ENCODE assay signal across 21 cellular contexts in genomic region chrX:44088755-44089154, GRCh38.
A peak's percentile ranks its signal among the peaks of the same experiment; 100 is the strongest.
DNase-seq lines count a peak whose midpoint lies in the region; ATAC-seq and TF ChIP-seq lines count a peak whose summit lies in the region.
"Had no signal": no experiment of that assay in that cellular context is flagged by ENCODE, and none has a peak within 500 bp of the region (broad histone marks: within the 10 kb centered on the region; RNA-seq: fewer than 3 reads in every experiment).

No MANE protein-coding gene starts in this region.

- no peak overlapping the region for H3K27ac Mint-ChIP-seq in activated CD4-positive, alpha-beta memory T cell treated with anti-CD3 and anti-CD28 coated beads for 36 hours
- H3K27ac Mint-ChIP-seq: B cell; CD8-positive, alpha-beta T cell; HFFc6 had no signal

- H3K9me3 Mint-ChIP-seq in activated CD4-positive, alpha-beta memory T cell treated with anti-CD3 and anti-CD28 coated beads for 36 hours: no peaks in the 10 kb centered on the region
- H3K9me3 Mint-ChIP-seq: CD8-positive, alpha-beta T cell; HFFc6 had no signal

- H3K27me3 ChIP-seq in GM23248 (replicated peaks; ENCODE audit: insufficient read depth): no peaks in the 10 kb centered on the region
- no peaks in the 10 kb centered on the region for H3K27me3 ChIP-seq in spleen (replicated peaks in 1 of 7)
- H3K27me3 ChIP-seq: BLaER1 treated with 17β-estradiol and CSF1 and Interleukin-3, amounts not matched to agents 10 nM and 100 nM had no signal

- in situ Hi-C loops in GM23248 (cut with MboI): no loop called here

- H3K4me2 ChIP-seq in GM23248 (ENCODE audit: unreplicated experiment): no peak overlapping the region
- H3K4me2 ChIP-seq: BLaER1 treated with 17β-estradiol and CSF1 and Interleukin-3, amounts not matched to agents 10 nM and 100 nM had no signal

- H3K9me2 ChIP-seq in GM23248 (ENCODE audit: insufficient read depth): no peaks in the 10 kb centered on the region

- H4K20me1 ChIP-seq in GM23248 (ENCODE audit: insufficient read depth): no peaks in the 10 kb centered on the region
- H4K20me1 ChIP-seq: BLaER1 treated with 17β-estradiol and CSF1 and Interleukin-3, amounts not matched to agents 10 nM and 100 nM had no signal

- no peaks in the 10 kb centered on the region for H3K36me3 ChIP-seq in GM23248 (ENCODE audit: low read depth)
- H3K36me3 ChIP-seq in spleen: no peaks in the 10 kb centered on the region
- H3K36me3 ChIP-seq: BLaER1 treated with 17β-estradiol and CSF1 and Interleukin-3, amounts not matched to agents 10 nM and 100 nM had no signal

- no peak overlapping the region for H2AFZ ChIP-seq in GM23248

- H3K4me1 Mint-ChIP-seq in activated CD4-positive, alpha-beta memory T cell treated with anti-CD3 and anti-CD28 coated beads for 36 hours (ENCODE audit: low read depth): no peaks in the 10 kb centered on the region
- H3K4me1 Mint-ChIP-seq: B cell had no signal

- H3K9me3 ChIP-seq in GM23248 (ENCODE audit: low read depth): no peaks in the 10 kb centered on the region
- H3K9me3 ChIP-seq in spleen: no peaks in the 10 kb centered on the region
- H3K9me3 ChIP-seq: BLaER1 treated with 17β-estradiol and CSF1 and Interleukin-3, amounts not matched to agents 10 nM and 100 nM had no signal

- no peak overlapping the region for H3K9ac ChIP-seq in GM23248
- H3K9ac ChIP-seq: BLaER1 treated with 17β-estradiol and CSF1 and Interleukin-3, amounts not matched to agents 10 nM and 100 nM had no signal

- no peaks in the 10 kb centered on the region for H3K79me2 ChIP-seq in GM23248 (ENCODE audit: insufficient read depth)

- POLR2A ChIA-PET in activated CD4-positive, alpha-beta memory T cell treated with anti-CD3 and anti-CD28 coated beads for 36 hours (lab: Charles Lee): no interaction called here

- no peaks in the 10 kb centered on the region for H3F3A ChIP-seq in GM23248 (ENCODE audit: insufficient read depth)

- H3K27ac ChIP-seq in GM23248 (no peak overlapping the region), spleen (no peak overlapping the region)
- H3K27ac ChIP-seq: BLaER1 treated with 17β-estradiol and CSF1 and Interleukin-3, amounts not matched to agents 10 nM and 100 nM had no signal

- no peaks in the 10 kb centered on the region for H3K27me3 Mint-ChIP-seq in activated CD4-positive, alpha-beta memory T cell treated with anti-CD3 and anti-CD28 coated beads for 36 hours

- no peak overlapping the region for H3K4me3 Mint-ChIP-seq in activated CD4-positive, alpha-beta memory T cell treated with anti-CD3 and anti-CD28 coated beads for 36 hours
- H3K4me3 Mint-ChIP-seq: B cell; CD8-positive, alpha-beta T cell; HFFc6 had no signal

- H3K4me1 ChIP-seq in GM23248 (ENCODE audit: insufficient read depth) (peaks cover 3% of the 10 kb centered on the region; the same call in 1 of the 2 replicates), spleen (no peaks in the 10 kb centered on the region)
- H3K4me1 ChIP-seq: BLaER1 treated with 17β-estradiol and CSF1 and Interleukin-3, amounts not matched to agents 10 nM and 100 nM had no signal

- no peak for TF ChIP-seq POLR2A in spleen (IDR thresholded peaks at IDR 0.05)

- CTCF ChIA-PET in activated CD4-positive, alpha-beta memory T cell treated with anti-CD3 and anti-CD28 coated beads for 36 hours (lab: Charles Lee): no interaction called here

- no peaks in the 10 kb centered on the region for H3K36me3 Mint-ChIP-seq in activated CD4-positive, alpha-beta memory T cell treated with anti-CD3 and anti-CD28 coated beads for 36 hours
- H3K36me3 Mint-ChIP-seq: CD8-positive, alpha-beta T cell had no signal

- DNase-seq in AG08395 (ENCODE audit: low spot score) (peak; percentile 8), GM23248 (peak; percentile 2), fibroblast of mammary gland (ENCODE audit: low read depth) (peak; percentile 1), spleen (no peak)
- no peak for DNase-seq in activated CD4-positive, alpha-beta T cell treated with anti-CD3 and anti-CD28 coated beads, Interleukin-2, amount 50 U/mL, for 48 hours
- DNase-seq in activated CD4-positive, alpha-beta memory T cell treated with anti-CD3 and anti-CD28 coated beads for 36 hours: no peak
- DNase-seq: 8988T; Calu3; CD8-positive, alpha-beta T cell; DMS53; DND-41; EL; GOT3; H7; HFFc6; IMR-90 had no signal

- TF ChIP-seq CTCF in fibroblast of mammary gland (conservative IDR thresholded peaks at IDR 0.05; ENCODE audit: control insufficient read depth, insufficient read depth, low read depth, low read length): no peak
- no peak for TF ChIP-seq CTCF in spleen (IDR thresholded peaks at IDR 0.05 in 8 of 11, conservative IDR thresholded peaks at IDR 0.05 in 3 of 11)

- 10 to 11% methylated on average over 2 of the region's 2 CpGs for WGBS in GM23248 (ENCODE audit: low coverage in 1 of 2, low lambda C conversion rate in 2 of 2, missing lambda C conversion rate in 2 of 2), 2 experiments
- 77 to 93% (median 90%) methylated on average over 2 of the region's 2 CpGs for WGBS in spleen, 5 donors

- intact Hi-C loops in spleen (cut with DNase I; ENCODE audit: low total_unique reads): no loop called here
- intact Hi-C loops in activated CD4-positive, alpha-beta memory T cell treated with anti-CD3 and anti-CD28 coated beads for 36 hours (cut with micrococcal nuclease): no loop called here

- no peak for ATAC-seq in GM21526 (IDR thresholded peaks at IDR 0.05; ENCODE audit: low FRiP score, unreplicated experiment)
- ATAC-seq: CD8-positive, alpha-beta T cell; HCT116; K562 had no signal

- H3K4me3 ChIP-seq in GM23248: no peak overlapping the region
- H3K4me3 ChIP-seq in fibroblast of mammary gland (ENCODE audit: control insufficient read depth, low read depth, low read length): no peak overlapping the region
- no peak overlapping the region for H3K4me3 ChIP-seq in spleen
- H3K4me3 ChIP-seq: BLaER1 treated with 17β-estradiol and CSF1 and Interleukin-3, amounts not matched to agents 10 nM and 100 nM; K562 had no signal

Comparison
In these comparisons a context has a peak if more than half of its experiments do, and no peak if none do; other contexts are left out.
1. DNase-seq: peak in AG08395 (single experiment), GM23248 (single experiment) and fibroblast of mammary gland (single experiment); none in activated CD4-positive, alpha-beta T cell treated with anti-CD3 and anti-CD28 coated beads, Interleukin-2, amount 50 U/mL, for 48 hours (0 of 2), spleen (single experiment) and activated CD4-positive, alpha-beta memory T cell treated with anti-CD3 and anti-CD28 coated beads for 36 hours (single experiment).